In genomic region chr2:66433945-66434678, GRCh38 we compare ENCODE assay signal across 9 cellular contexts. TPM values are rescaled to one million over a fixed set of nuclear protein-coding genes. Genes with fewer than 3 reads are reported as not detected.
DNase-seq lines count a peak whose midpoint lies in the region; ATAC-seq and TF ChIP-seq lines count a peak whose summit lies in the region.
"Had no signal": no experiment of that assay in that cellular context is flagged by ENCODE, and none has a peak within 500 bp of the region (broad histone marks: within the 10 kb centered on the region; RNA-seq: fewer than 3 reads in every experiment).

No MANE protein-coding gene starts in this region.

- CTCF ChIA-PET in CD4-positive, alpha-beta T cell (lab: Charles Lee) = no interaction called here

- H3K4me3 ChIP-seq in neutrophil (ENCODE audit: low read depth in 1 of 2, low read length in 1 of 2) = peak overlapping the region; percentile 46 to 62

- peaks cover 91% of the 10 kb centered on the region for H3K27me3 ChIP-seq in CD4-positive, alpha-beta T cell (ENCODE audit: control insufficient read depth, insufficient read depth, low read length)
- H3K27me3 ChIP-seq in neutrophil = peaks cover 100% of the 10 kb centered on the region

- peaks cover 34 to 41% of the 10 kb centered on the region in 2 experiments for H3K4me1 ChIP-seq in neutrophil (ENCODE audit: control insufficient read depth in 1 of 2, insufficient read depth in 1 of 2, low read depth in 1 of 2, low read length in 1 of 2)

- H3K27ac ChIP-seq in CD4-positive, alpha-beta T cell (ENCODE audit: low read depth, low read length) = no peak overlapping the region
- no peak overlapping the region for H3K27ac ChIP-seq in neutrophil

- ATAC-seq in CD4-positive, alpha-beta T cell (ENCODE audit: poor library complexity) = no peak
- peak; percentile 52 for ATAC-seq in GM21367 (IDR thresholded peaks at IDR 0.05; ENCODE audit: unreplicated experiment)
- no peak for ATAC-seq in HG03521 (IDR thresholded peaks at IDR 0.05; ENCODE audit: unreplicated experiment)
- no peak for ATAC-seq in GM21786 (IDR thresholded peaks at IDR 0.05; ENCODE audit: unreplicated experiment)

- no peak overlapping the region for H3K27ac Mint-ChIP-seq in CD4-positive, alpha-beta T cell
- H3K27ac Mint-ChIP-seq in activated T-helper 1 cell treated with anti-CD3 and anti-CD28 coated beads, Interleukin-12 subunit alpha, Interleukin-12 subunit beta, Interleukin-2, Interleukin-4 antibody, amounts not matched to agents 30 ng/mL and 10 ng/mL and 1 ng/mL, durations not matched to agents 14 hours and 24 hours and 36 hours = peak overlapping the region; percentile 40

- peaks cover 94% of the 10 kb centered on the region for H3K27me3 Mint-ChIP-seq in CD4-positive, alpha-beta T cell
- peaks cover 84% of the 10 kb centered on the region for H3K27me3 Mint-ChIP-seq in activated T-helper 1 cell treated with anti-CD3 and anti-CD28 coated beads, Interleukin-12 subunit alpha, Interleukin-12 subunit beta, Interleukin-2, Interleukin-4 antibody, amounts not matched to agents 30 ng/mL and 10 ng/mL and 1 ng/mL, durations not matched to agents 14 hours and 24 hours and 36 hours (ENCODE audit: insufficient read depth)

- POLR2A ChIA-PET in CD4-positive, alpha-beta T cell (lab: Charles Lee) = interaction anchor here (0.5 kb wide), 1 partner anchor 54 kb away, joined by 3 read pairs; no protein-coding TSS in a partner anchor

- intact Hi-C loops in CD4-positive, alpha-beta T cell (cut with DNase I, micrococcal nuclease) = no loop called here
- intact Hi-C loops in activated T-helper 1 cell treated with anti-CD3 and anti-CD28 coated beads, Interleukin-12 subunit alpha, Interleukin-12 subunit beta, Interleukin-2, Interleukin-4 antibody, amounts not matched to agents 30 ng/mL and 10 ng/mL and 1 ng/mL, durations not matched to agents 14 hours and 24 hours and 36 hours (cut with micrococcal nuclease) = no loop called here
- intact Hi-C loops in head of caudate nucleus (cut with DNase I) = loop anchor here (2.0 kb wide), 1 partner anchor 141 kb away; no protein-coding TSS in a partner anchor

- no peaks in the 10 kb centered on the region for H3K36me3 ChIP-seq in neutrophil

- TF ChIP-seq CTCF in CD4-positive, alpha-beta T cell (IDR thresholded peaks at IDR 0.05) = no peak
- no peak for TF ChIP-seq CTCF in neutrophil (IDR thresholded peaks at IDR 0.05)

- peaks cover 37% of the 10 kb centered on the region for H3K4me1 Mint-ChIP-seq in CD4-positive, alpha-beta T cell (ENCODE audit: low read depth)
- peaks cover 24% of the 10 kb centered on the region for H3K4me1 Mint-ChIP-seq in activated T-helper 1 cell treated with anti-CD3 and anti-CD28 coated beads, Interleukin-12 subunit alpha, Interleukin-12 subunit beta, Interleukin-2, Interleukin-4 antibody, amounts not matched to agents 30 ng/mL and 10 ng/mL and 1 ng/mL, durations not matched to agents 14 hours and 24 hours and 36 hours (ENCODE audit: low read depth)

- no peaks in the 10 kb centered on the region for H3K9me3 ChIP-seq in CD4-positive, alpha-beta T cell (ENCODE audit: control insufficient read depth, low read length)
- H3K9me3 ChIP-seq in neutrophil = no peaks in the 10 kb centered on the region

- H3K4me3 Mint-ChIP-seq in CD4-positive, alpha-beta T cell = peak overlapping the region; percentile 71
- H3K4me3 Mint-ChIP-seq in activated T-helper 1 cell treated with anti-CD3 and anti-CD28 coated beads, Interleukin-12 subunit alpha, Interleukin-12 subunit beta, Interleukin-2, Interleukin-4 antibody, amounts not matched to agents 30 ng/mL and 10 ng/mL and 1 ng/mL, durations not matched to agents 14 hours and 24 hours and 36 hours = peak overlapping the region; percentile 74

- H3K9me3 Mint-ChIP-seq in CD4-positive, alpha-beta T cell = no peaks in the 10 kb centered on the region
- H3K9me3 Mint-ChIP-seq in activated T-helper 1 cell treated with anti-CD3 and anti-CD28 coated beads, Interleukin-12 subunit alpha, Interleukin-12 subunit beta, Interleukin-2, Interleukin-4 antibody, amounts not matched to agents 30 ng/mL and 10 ng/mL and 1 ng/mL, durations not matched to agents 14 hours and 24 hours and 36 hours = no peaks in the 10 kb centered on the region

- no peaks in the 10 kb centered on the region for H3K36me3 Mint-ChIP-seq in CD4-positive, alpha-beta T cell (ENCODE audit: low read depth)
- peaks cover 2% of the 10 kb centered on the region for H3K36me3 Mint-ChIP-seq in activated T-helper 1 cell treated with anti-CD3 and anti-CD28 coated beads, Interleukin-12 subunit alpha, Interleukin-12 subunit beta, Interleukin-2, Interleukin-4 antibody, amounts not matched to agents 30 ng/mL and 10 ng/mL and 1 ng/mL, durations not matched to agents 14 hours and 24 hours and 36 hours (ENCODE audit: low read depth)

- no peak for DNase-seq in CD4-positive, alpha-beta T cell
- DNase-seq in NCI-H128 (lab: John Stamatoyannopoulos, UW; ENCODE audit: unreplicated experiment) = peak; percentile 60
- DNase-seq in activated T-helper 1 cell treated with anti-CD3 and anti-CD28 coated beads, Interleukin-12 subunit alpha, Interleukin-12 subunit beta, Interleukin-2, Interleukin-4 antibody, amounts not matched to agents 30 ng/mL and 10 ng/mL and 1 ng/mL, durations not matched to agents 14 hours and 24 hours and 36 hours (ENCODE audit: low spot score) = no peak
- DNase-seq in head of caudate nucleus = peak in 37 of 42 donors; percentile 21 to 82 (median 59)

RNA-seq across cellular contexts. Expression of gene MEIS1, which starts 0.8 kb away (rescaled TPM):
- not detected for total RNA-seq in CD4-positive, alpha-beta T cell
- not detected in 2 replicates for total RNA-seq in activated T-helper 1 cell treated with anti-CD3 and anti-CD28 coated beads, Interleukin-12 subunit alpha, Interleukin-12 subunit beta, Interleukin-2, Interleukin-4 antibody, amounts not matched to agents 30 ng/mL and 10 ng/mL and 1 ng/mL, durations not matched to agents 14 hours and 24 hours and 36 hours
- total RNA-seq: T-helper 1 cell treated with Interleukin-12 subunit alpha and Interleukin-12 subunit beta and Interleukin-4 antibody, amounts not matched to agents 30 ng/mL and 1 ng/mL, for 36 hours had no signal

Comparison
In these comparisons a context has a peak if more than half of its experiments do, and no peak if none do; other contexts are left out.
1. DNase-seq: peak in NCI-H128 (single experiment) and head of caudate nucleus (37 of 42); none in CD4-positive, alpha-beta T cell (0 of 10) and activated T-helper 1 cell treated with anti-CD3 and anti-CD28 coated beads, Interleukin-12 subunit alpha, Interleukin-12 subunit beta, Interleukin-2, Interleukin-4 antibody, amounts not matched to agents 30 ng/mL and 10 ng/mL and 1 ng/mL, durations not matched to agents 14 hours and 24 hours and 36 hours (single experiment).